ENCODE assay signal across 24 cellular contexts in the genomic region with DNA sequence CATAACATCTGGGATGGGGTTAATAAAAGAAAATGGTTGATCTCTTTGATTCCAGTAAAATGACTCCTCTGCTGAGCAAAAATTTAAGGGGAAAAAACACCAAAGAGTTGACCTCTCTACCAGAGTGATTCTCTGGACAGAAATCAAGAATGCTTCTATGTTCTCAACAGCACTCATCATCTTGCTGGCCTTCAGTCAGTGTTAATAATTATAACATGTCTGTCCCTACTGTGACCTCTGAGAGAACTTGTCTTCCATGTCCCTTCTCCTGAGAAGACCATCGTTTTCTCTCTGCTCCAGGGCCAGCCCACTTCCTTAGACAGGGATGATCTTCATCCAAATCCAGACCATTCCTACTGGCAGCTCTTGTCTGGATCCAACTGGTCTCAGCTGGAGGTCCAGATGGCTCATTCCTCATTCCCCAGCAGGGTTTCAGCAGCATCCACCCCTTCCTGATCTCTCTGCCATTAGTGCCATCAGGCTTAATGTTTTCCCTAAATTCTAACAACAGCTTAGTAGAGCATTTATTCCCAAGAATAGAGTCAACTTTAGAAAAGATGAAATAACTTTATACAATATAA.
DNase-seq lines count a peak whose midpoint lies in the region; ATAC-seq and TF ChIP-seq lines count a peak whose summit lies in the region.
"Had no signal": no experiment of that assay in that cellular context is flagged by ENCODE, and none has a peak within 500 bp of the region (broad histone marks: within the 10 kb centered on the region; RNA-seq: fewer than 3 reads in every experiment).

No MANE protein-coding gene starts in this region.

- no peak for TF ChIP-seq CTCF in AG10803 (conservative IDR thresholded peaks at IDR 0.05; ENCODE audit: low read length)
- no peak for TF ChIP-seq CTCF in HFFc6 (IDR thresholded peaks at IDR 0.05)
- no peak for TF ChIP-seq CTCF in uterus (IDR thresholded peaks at IDR 0.05)
- no peak for TF ChIP-seq CTCF in body of pancreas (IDR thresholded peaks at IDR 0.05)

- ATAC-seq in GM18511 (IDR thresholded peaks at IDR 0.05; ENCODE audit: unreplicated experiment) = no peak
- no peak for ATAC-seq in body of pancreas
- ATAC-seq: left lobe of liver had no signal

- H3K36me3 ChIP-seq in uterus (no peaks in the 10 kb centered on the region), body of pancreas (replicated peaks in 1 of 2; ENCODE audit: insufficient read depth in 1 of 2, low read depth in 2 of 2) (no peaks in the 10 kb centered on the region)
- H3K36me3 ChIP-seq: neural progenitor cell had no signal

- H3K9me3 Mint-ChIP-seq in HFFc6 = no peaks in the 10 kb centered on the region
- H3K9me3 Mint-ChIP-seq: activated CD4-positive, alpha-beta T cell treated with anti-CD3 and anti-CD28 coated beads, Interleukin-2, amount 10 ng/mL, durations not matched to agents 24 days and 14 days; CD4-positive, alpha-beta T cell; neural progenitor cell had no signal

- DNase-seq in AG10803 (ENCODE audit: low read depth) (peak; percentile 64), HFFc6 (peak; percentile 38), cerebellum (ENCODE audit: low spot score) (peak; percentile 21), kidney tubule cell (ENCODE audit: low spot score) (peak; percentile 48), uterus (no peak), body of pancreas (no peak), NCI-H2227 treated with DMSO at 0.1 percent for 48 hours (lab: John Stamatoyannopoulos, UW) (no peak)
- DNase-seq: activated CD4-positive, alpha-beta T cell treated with anti-CD3 and anti-CD28 coated beads, Interleukin-2, amount 10 ng/mL, durations not matched to agents 24 days and 14 days; activated CD8-positive, alpha-beta memory T cell treated with anti-CD3 and anti-CD28 coated beads, Interleukin-2, amount 50 U/mL, for 48 hours; activated gamma-delta T cell; CD4-positive, alpha-beta T cell; cortex of kidney; DMS53; KG1; midbrain; NCI-H2029 treated with DMSO at 0.1 percent for 48 hours; NCI-H510A treated with DMSO at 0.1 percent for 48 hours; RPMI8226; stimulated activated CD4-positive, alpha-beta T cell treated with anti-CD3 and anti-CD28 coated beads, Interleukin-12 subunit alpha, Interleukin-12 subunit beta, amount 100 ng/mL, for 4 hours; stimulated activated CD8-positive, alpha-beta memory T cell treated with anti-CD3 and anti-CD28 coated beads, Interleukin-4, amount 100 ng/mL, for 48 hours; substantia nigra had no signal

- H3K9me3 ChIP-seq in uterus (no peaks in the 10 kb centered on the region), body of pancreas (no peaks in the 10 kb centered on the region)

- no peak overlapping the region for H3K4me3 Mint-ChIP-seq in HFFc6
- H3K4me3 Mint-ChIP-seq: activated CD4-positive, alpha-beta T cell treated with anti-CD3 and anti-CD28 coated beads, Interleukin-2, amount 10 ng/mL, durations not matched to agents 24 days and 14 days; CD4-positive, alpha-beta T cell; neural progenitor cell had no signal

- H3K27me3 Mint-ChIP-seq in HFFc6 (ENCODE audit: insufficient read depth) = no peaks in the 10 kb centered on the region; the same call in 1 of the 2 replicates

- H3K4me1 ChIP-seq in uterus (no peaks in the 10 kb centered on the region), body of pancreas (no peaks in the 10 kb centered on the region)
- H3K4me1 ChIP-seq: neural progenitor cell had no signal

- H3K4me3 ChIP-seq in AG10803 (ENCODE audit: low read length) = no peak overlapping the region
- H3K4me3 ChIP-seq in uterus = no peak overlapping the region
- no peak overlapping the region for H3K4me3 ChIP-seq in body of pancreas
- H3K4me3 ChIP-seq: neural progenitor cell had no signal

- peaks cover 19% of the 10 kb centered on the region for H3K4me1 Mint-ChIP-seq in HFFc6 (ENCODE audit: low read depth)
- H3K4me1 Mint-ChIP-seq: activated CD4-positive, alpha-beta T cell treated with anti-CD3 and anti-CD28 coated beads, Interleukin-2, amount 10 ng/mL, durations not matched to agents 24 days and 14 days; neural progenitor cell had no signal

- intact Hi-C loops in uterus (cut with DNase I; ENCODE audit: low total_unique reads) (no loop called here), body of pancreas (cut with DNase I) (no loop called here)

- H3K27ac Mint-ChIP-seq in HFFc6 = peak overlapping the region; percentile 70; the same call in 1 of the 2 replicates
- H3K27ac Mint-ChIP-seq: activated CD4-positive, alpha-beta T cell treated with anti-CD3 and anti-CD28 coated beads, Interleukin-2, amount 10 ng/mL, durations not matched to agents 24 days and 14 days; CD4-positive, alpha-beta T cell; neural progenitor cell had no signal

- H3K36me3 Mint-ChIP-seq in HFFc6 (ENCODE audit: low read depth) = no peaks in the 10 kb centered on the region
- H3K36me3 Mint-ChIP-seq: neural progenitor cell had no signal

- WGBS in body of pancreas, 2 donors = 56 to 59% methylated on average over 1 of the region's 1 CpG

- TF ChIP-seq POLR2A in uterus (IDR thresholded peaks at IDR 0.05) (no peak), body of pancreas (IDR thresholded peaks at IDR 0.05) (no peak)

- no peak overlapping the region for H3K27ac ChIP-seq in uterus
- H3K27ac ChIP-seq in body of pancreas = no peak overlapping the region
- H3K27ac ChIP-seq: neural progenitor cell had no signal

- H3K27me3 ChIP-seq in uterus (no peaks in the 10 kb centered on the region), body of pancreas (no peaks in the 10 kb centered on the region)
- H3K27me3 ChIP-seq: neural progenitor cell had no signal

Comparison
In these comparisons a context has a peak if more than half of its experiments do, and no peak if none do; other contexts are left out.
1. DNase-seq: peak in AG10803 (single experiment), HFFc6 (single experiment), cerebellum (single experiment) and kidney tubule cell (single experiment); none in uterus (0 of 2), body of pancreas (0 of 4) and NCI-H2227 treated with DMSO at 0.1 percent for 48 hours (single experiment).